ENCODE assay signal across 1 cellular context in the genomic region with DNA sequence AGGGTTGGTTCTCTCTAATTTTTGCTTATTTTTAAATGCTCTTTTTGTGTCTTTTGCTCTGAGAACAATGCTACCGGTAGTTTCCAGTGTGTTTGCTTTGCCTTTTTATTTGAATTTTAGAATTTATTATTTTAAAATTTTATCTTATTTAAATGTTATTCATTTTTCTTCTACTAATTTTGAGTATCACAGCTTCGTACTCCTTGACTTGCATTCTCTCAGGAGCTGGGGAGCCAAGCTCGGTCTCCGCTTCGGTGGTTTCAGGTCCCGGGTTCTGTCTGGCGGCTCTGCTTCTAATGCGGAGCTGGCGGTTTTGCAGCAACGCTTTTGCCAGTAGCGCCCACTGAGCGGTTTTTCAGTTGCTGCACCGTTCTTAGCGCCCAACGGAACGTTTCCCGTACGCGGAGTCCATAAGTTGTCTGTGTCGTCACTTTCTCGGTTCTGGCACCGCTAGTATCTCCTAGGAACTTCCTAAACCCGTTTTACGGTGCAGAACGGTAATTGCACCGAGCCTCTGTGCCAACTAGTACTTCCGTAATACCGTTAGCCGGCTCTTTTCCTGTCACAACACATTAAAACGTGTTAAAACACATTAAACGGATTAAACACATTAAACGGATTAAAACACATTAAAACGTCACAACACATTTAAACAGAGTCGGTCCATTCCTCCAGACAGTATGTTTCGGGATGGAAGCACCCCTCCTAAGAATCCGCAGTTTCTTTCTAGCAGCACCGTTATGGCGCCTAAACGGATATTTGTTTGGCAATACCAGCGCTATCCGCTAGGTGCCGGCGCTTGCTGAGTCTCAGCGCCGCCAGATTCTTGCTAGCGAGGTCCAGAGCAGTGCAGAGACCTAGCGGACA.
TF ChIP-seq lines count a peak whose summit lies in the region.

No MANE protein-coding gene starts in this region.

TF ChIP-seq in HepG2, 621 proteins besides CTCF, POLR2A, EP300 and RAD21 (continued from another document and continues in another):
- TF ChIP-seq, protein P1, sequence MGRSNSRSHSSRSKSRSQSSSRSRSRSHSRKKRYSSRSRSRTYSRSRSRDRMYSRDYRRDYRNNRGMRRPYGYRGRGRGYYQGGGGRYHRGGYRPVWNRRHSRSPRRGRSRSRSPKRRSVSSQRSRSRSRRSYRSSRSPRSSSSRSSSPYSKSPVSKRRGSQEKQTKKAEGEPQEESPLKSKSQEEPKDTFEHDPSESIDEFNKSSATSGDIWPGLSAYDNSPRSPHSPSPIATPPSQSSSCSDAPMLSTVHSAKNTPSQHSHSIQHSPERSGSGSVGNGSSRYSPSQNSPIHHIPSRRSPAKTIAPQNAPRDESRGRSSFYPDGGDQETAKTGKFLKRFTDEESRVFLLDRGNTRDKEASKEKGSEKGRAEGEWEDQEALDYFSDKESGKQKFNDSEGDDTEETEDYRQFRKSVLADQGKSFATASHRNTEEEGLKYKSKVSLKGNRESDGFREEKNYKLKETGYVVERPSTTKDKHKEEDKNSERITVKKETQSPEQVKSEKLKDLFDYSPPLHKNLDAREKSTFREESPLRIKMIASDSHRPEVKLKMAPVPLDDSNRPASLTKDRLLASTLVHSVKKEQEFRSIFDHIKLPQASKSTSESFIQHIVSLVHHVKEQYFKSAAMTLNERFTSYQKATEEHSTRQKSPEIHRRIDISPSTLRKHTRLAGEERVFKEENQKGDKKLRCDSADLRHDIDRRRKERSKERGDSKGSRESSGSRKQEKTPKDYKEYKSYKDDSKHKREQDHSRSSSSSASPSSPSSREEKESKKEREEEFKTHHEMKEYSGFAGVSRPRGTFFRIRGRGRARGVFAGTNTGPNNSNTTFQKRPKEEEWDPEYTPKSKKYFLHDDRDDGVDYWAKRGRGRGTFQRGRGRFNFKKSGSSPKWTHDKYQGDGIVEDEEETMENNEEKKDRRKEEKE (IDR thresholded peaks at IDR 0.05) = no peak
- TF ChIP-seq ZNF772 (CRISPR knock-in tag; IDR thresholded peaks at IDR 0.05) = peak; percentile 71; the same call in 1 of the 2 replicates
- no peak for TF ChIP-seq NCOA2 (CRISPR knock-in tag; IDR thresholded peaks at IDR 0.05)
- no peak; the same call in 1 of the 2 replicates for TF ChIP-seq CEBPG (CRISPR knock-in tag; IDR thresholded peaks at IDR 0.05)
- no peak for TF ChIP-seq PHB2 (IDR thresholded peaks at IDR 0.05; ENCODE audit: partially characterized antibody)
- TF ChIP-seq, protein P2, sequence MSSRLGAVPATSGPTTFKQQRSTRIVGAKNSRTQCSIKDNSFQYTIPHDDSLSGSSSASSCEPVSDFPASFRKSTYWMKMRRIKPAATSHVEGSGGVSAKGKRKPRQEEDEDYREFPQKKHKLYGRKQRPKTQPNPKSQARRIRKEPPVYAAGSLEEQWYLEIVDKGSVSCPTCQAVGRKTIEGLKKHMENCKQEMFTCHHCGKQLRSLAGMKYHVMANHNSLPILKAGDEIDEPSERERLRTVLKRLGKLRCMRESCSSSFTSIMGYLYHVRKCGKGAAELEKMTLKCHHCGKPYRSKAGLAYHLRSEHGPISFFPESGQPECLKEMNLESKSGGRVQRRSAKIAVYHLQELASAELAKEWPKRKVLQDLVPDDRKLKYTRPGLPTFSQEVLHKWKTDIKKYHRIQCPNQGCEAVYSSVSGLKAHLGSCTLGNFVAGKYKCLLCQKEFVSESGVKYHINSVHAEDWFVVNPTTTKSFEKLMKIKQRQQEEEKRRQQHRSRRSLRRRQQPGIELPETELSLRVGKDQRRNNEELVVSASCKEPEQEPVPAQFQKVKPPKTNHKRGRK (CRISPR knock-in tag; IDR thresholded peaks at IDR 0.05) = 0 out of 2 replicates have a peak, but pooled peaks have one; percentile 19
- TF ChIP-seq ZSCAN29 (CRISPR knock-in tag; conservative IDR thresholded peaks at IDR 0.05) = peak; percentile 98
- TF ChIP-seq SP5 (CRISPR knock-in tag; IDR thresholded peaks at IDR 0.05; ENCODE audit: borderline replicate concordance, low read depth) = no peak
- TF ChIP-seq, protein P3, sequence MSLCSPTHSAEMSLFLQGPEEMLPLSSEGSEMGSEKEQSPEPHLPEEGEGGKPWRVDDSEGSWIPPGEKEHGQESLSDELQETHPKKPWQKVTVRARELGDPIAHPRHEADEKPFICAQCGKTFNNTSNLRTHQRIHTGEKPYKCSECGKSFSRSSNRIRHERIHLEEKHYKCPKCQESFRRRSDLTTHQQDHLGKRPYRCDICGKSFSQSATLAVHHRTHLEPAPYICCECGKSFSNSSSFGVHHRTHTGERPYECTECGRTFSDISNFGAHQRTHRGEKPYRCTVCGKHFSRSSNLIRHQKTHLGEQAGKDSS (CRISPR knock-in tag; IDR thresholded peaks at IDR 0.05; ENCODE audit: borderline replicate concordance, low read depth) = 0 out of 2 replicates have a peak, but pooled peaks have one; percentile 42
- TF ChIP-seq, protein P4, sequence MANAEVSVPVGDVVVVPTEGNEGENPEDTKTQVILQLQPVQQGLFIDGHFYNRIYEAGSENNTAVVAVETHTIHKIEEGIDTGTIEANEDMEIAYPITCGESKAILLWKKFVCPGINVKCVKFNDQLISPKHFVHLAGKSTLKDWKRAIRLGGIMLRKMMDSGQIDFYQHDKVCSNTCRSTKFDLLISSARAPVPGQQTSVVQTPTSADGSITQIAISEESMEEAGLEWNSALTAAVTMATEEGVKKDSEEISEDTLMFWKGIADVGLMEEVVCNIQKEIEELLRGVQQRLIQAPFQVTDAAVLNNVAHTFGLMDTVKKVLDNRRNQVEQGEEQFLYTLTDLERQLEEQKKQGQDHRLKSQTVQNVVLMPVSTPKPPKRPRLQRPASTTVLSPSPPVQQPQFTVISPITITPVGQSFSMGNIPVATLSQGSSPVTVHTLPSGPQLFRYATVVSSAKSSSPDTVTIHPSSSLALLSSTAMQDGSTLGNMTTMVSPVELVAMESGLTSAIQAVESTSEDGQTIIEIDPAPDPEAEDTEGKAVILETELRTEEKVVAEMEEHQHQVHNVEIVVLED (CRISPR knock-in tag; IDR thresholded peaks at IDR 0.05; ENCODE audit: borderline replicate concordance) = no peak
- TF ChIP-seq ZNF749 (CRISPR knock-in tag; IDR thresholded peaks at IDR 0.05; ENCODE audit: borderline replicate concordance) = no peak
- TF ChIP-seq ASH2L (IDR thresholded peaks at IDR 0.05; ENCODE audit: insufficient read length, low read depth, low read length) = peak; percentile 78
- TF ChIP-seq, protein P5, sequence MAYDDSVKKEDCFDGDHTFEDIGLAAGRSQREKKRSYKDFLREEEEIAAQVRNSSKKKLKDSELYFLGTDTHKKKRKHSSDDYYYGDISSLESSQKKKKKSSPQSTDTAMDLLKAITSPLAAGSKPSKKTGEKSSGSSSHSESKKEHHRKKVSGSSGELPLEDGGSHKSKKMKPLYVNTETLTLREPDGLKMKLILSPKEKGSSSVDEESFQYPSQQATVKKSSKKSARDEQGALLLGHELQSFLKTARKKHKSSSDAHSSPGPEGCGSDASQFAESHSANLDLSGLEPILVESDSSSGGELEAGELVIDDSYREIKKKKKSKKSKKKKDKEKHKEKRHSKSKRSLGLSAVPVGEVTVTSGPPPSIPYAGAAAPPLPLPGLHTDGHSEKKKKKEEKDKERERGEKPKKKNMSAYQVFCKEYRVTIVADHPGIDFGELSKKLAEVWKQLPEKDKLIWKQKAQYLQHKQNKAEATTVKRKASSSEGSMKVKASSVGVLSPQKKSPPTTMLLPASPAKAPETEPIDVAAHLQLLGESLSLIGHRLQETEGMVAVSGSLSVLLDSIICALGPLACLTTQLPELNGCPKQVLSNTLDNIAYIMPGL (CRISPR knock-in tag; IDR thresholded peaks at IDR 0.05; ENCODE audit: borderline replicate concordance in 1 of 2, low read depth in 1 of 2) = peak; percentile 97 to 98
- TF ChIP-seq ZNF709 (CRISPR knock-in tag; IDR thresholded peaks at IDR 0.05) = no peak
- TF ChIP-seq SOX5 (CRISPR knock-in tag; IDR thresholded peaks at IDR 0.05; ENCODE audit: borderline replicate concordance) = peak; percentile 52; the same call in 1 of the 2 replicates
- TF ChIP-seq ETV6 (CRISPR knock-in tag; conservative IDR thresholded peaks at IDR 0.05) = peak; percentile 98; the same call in 1 of the 2 replicates
- peak; percentile 57; the same call in 1 of the 2 replicates for TF ChIP-seq SSRP1 (CRISPR knock-in tag; IDR thresholded peaks at IDR 0.05)
- peak; percentile 58 for TF ChIP-seq IKZF4 (CRISPR knock-in tag; IDR thresholded peaks at IDR 0.05; ENCODE audit: borderline replicate concordance, low read depth, not compliant biosample characterization)
- peak; percentile 43; the same call in 1 of the 2 replicates for TF ChIP-seq DMAP1 (CRISPR knock-in tag; IDR thresholded peaks at IDR 0.05)
- TF ChIP-seq POGZ (CRISPR knock-in tag; IDR thresholded peaks at IDR 0.05) = peak; percentile 60
- TF ChIP-seq ZFAT (CRISPR knock-in tag; conservative IDR thresholded peaks at IDR 0.05) = peak; percentile 80; the same call in 1 of the 2 replicates
- no peak for TF ChIP-seq HNRNPK (IDR thresholded peaks at IDR 0.05; ENCODE audit: low read depth, low read length, poor library complexity, severe bottlenecking)
- TF ChIP-seq, protein P6, sequence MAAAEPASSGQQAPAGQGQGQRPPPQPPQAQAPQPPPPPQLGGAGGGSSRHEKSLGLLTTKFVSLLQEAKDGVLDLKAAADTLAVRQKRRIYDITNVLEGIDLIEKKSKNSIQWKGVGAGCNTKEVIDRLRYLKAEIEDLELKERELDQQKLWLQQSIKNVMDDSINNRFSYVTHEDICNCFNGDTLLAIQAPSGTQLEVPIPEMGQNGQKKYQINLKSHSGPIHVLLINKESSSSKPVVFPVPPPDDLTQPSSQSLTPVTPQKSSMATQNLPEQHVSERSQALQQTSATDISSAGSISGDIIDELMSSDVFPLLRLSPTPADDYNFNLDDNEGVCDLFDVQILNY (CRISPR knock-in tag; conservative IDR thresholded peaks at IDR 0.05) = no peak
- TF ChIP-seq TEAD3 (CRISPR knock-in tag; optimal IDR thresholded peaks at IDR 0.05; ENCODE audit: borderline replicate concordance) = peak; percentile 47
- no peak for TF ChIP-seq ZNF33A (CRISPR knock-in tag; IDR thresholded peaks at IDR 0.05; ENCODE audit: borderline replicate concordance)
- TF ChIP-seq FIP1L1 (IDR thresholded peaks at IDR 0.05; ENCODE audit: borderline replicate concordance, insufficient read depth, low read depth, low read length) = no peak
- peak; percentile 43; the same call in 1 of the 2 replicates for TF ChIP-seq KAT7 (CRISPR knock-in tag; IDR thresholded peaks at IDR 0.05; ENCODE audit: borderline replicate concordance)
- TF ChIP-seq, protein P7, sequence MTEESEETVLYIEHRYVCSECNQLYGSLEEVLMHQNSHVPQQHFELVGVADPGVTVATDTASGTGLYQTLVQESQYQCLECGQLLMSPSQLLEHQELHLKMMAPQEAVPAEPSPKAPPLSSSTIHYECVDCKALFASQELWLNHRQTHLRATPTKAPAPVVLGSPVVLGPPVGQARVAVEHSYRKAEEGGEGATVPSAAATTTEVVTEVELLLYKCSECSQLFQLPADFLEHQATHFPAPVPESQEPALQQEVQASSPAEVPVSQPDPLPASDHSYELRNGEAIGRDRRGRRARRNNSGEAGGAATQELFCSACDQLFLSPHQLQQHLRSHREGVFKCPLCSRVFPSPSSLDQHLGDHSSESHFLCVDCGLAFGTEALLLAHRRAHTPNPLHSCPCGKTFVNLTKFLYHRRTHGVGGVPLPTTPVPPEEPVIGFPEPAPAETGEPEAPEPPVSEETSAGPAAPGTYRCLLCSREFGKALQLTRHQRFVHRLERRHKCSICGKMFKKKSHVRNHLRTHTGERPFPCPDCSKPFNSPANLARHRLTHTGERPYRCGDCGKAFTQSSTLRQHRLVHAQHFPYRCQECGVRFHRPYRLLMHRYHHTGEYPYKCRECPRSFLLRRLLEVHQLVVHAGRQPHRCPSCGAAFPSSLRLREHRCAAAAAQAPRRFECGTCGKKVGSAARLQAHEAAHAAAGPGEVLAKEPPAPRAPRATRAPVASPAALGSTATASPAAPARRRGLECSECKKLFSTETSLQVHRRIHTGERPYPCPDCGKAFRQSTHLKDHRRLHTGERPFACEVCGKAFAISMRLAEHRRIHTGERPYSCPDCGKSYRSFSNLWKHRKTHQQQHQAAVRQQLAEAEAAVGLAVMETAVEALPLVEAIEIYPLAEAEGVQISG (CRISPR knock-in tag; IDR thresholded peaks at IDR 0.05) = peak; percentile 40; the same call in 1 of the 2 replicates
- TF ChIP-seq, protein P8, sequence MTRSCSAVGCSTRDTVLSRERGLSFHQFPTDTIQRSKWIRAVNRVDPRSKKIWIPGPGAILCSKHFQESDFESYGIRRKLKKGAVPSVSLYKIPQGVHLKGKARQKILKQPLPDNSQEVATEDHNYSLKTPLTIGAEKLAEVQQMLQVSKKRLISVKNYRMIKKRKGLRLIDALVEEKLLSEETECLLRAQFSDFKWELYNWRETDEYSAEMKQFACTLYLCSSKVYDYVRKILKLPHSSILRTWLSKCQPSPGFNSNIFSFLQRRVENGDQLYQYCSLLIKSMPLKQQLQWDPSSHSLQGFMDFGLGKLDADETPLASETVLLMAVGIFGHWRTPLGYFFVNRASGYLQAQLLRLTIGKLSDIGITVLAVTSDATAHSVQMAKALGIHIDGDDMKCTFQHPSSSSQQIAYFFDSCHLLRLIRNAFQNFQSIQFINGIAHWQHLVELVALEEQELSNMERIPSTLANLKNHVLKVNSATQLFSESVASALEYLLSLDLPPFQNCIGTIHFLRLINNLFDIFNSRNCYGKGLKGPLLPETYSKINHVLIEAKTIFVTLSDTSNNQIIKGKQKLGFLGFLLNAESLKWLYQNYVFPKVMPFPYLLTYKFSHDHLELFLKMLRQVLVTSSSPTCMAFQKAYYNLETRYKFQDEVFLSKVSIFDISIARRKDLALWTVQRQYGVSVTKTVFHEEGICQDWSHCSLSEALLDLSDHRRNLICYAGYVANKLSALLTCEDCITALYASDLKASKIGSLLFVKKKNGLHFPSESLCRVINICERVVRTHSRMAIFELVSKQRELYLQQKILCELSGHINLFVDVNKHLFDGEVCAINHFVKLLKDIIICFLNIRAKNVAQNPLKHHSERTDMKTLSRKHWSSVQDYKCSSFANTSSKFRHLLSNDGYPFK (CRISPR knock-in tag; IDR thresholded peaks at IDR 0.05; ENCODE audit: borderline replicate concordance) = no peak
- TF ChIP-seq ZSCAN9 (CRISPR knock-in tag; IDR thresholded peaks at IDR 0.05; ENCODE audit: borderline replicate concordance) = 0 out of 2 replicates have a peak, but pooled peaks have one; percentile 38
- TF ChIP-seq FOXJ3 (CRISPR knock-in tag; IDR thresholded peaks at IDR 0.05; ENCODE audit: borderline replicate concordance) = peak; percentile 9; the same call in 1 of the 2 replicates
- TF ChIP-seq HCFC1 (IDR thresholded peaks at IDR 0.05; ENCODE audit: low read depth, low read length) = no peak
- no peak for TF ChIP-seq HMGA1 (CRISPR knock-in tag; conservative IDR thresholded peaks at IDR 0.05)
- 0 out of 2 replicates have a peak, but pooled peaks have one; percentile 17 for TF ChIP-seq HNF4A (CRISPR knock-in tag; IDR thresholded peaks at IDR 0.05)
- TF ChIP-seq SATB2 (CRISPR knock-in tag; IDR thresholded peaks at IDR 0.05) = no peak
- no peak for TF ChIP-seq ZNF598 (CRISPR knock-in tag; IDR thresholded peaks at IDR 0.05; ENCODE audit: borderline replicate concordance)
- no peak for TF ChIP-seq GTF2F1 (IDR thresholded peaks at IDR 0.05; ENCODE audit: low read length)
- TF ChIP-seq GABPB1 (CRISPR knock-in tag; IDR thresholded peaks at IDR 0.05) = peak; percentile 40; the same call in 1 of the 2 replicates
- peak; percentile 36; the same call in 1 of the 2 replicates for TF ChIP-seq KMT2A (CRISPR knock-in tag; IDR thresholded peaks at IDR 0.05)
